7 cellular contexts compared by ENCODE assay signal in the genomic region with DNA sequence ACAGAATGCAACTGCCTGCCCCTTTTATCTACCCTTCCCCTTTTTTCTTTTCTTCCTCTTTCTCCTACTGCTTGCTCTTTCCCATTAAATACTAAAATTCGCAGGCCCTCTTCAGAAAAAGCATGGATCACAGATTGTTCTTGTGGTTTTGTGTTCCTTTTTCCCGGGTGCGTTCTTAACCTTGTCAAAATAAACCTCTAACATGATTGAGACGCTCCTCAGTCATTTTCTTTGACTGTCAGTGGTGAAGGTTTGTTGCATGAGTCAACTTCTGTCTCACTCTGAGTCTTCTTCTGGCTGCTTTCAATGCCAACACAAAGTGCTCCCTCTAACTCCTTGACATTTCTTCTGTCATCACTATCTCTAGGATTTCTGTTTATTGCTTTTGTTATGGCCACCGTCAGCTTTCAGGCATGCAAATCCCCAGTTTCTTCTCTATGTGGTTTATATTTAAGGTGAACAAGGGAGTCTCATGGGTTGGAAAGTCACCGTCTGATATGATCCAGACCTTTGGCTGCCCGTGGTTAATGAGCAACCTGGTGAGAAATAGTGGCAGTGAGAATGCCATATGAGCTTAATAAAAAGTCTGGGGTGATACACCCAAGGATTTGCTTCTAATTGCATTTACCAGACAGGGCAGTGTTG.
DNase-seq lines count a peak whose midpoint lies in the region; ATAC-seq, FAIRE-seq and TF ChIP-seq lines count a peak whose summit lies in the region.
"Not testable (repeated sequence)": the region's sequence is repeated elsewhere in the genome, so short reads cannot be mapped to it uniquely, and the experiment has no call there.

No MANE protein-coding gene starts in this region.

- H3K27ac Mint-ChIP-seq in Calu3 (ENCODE audit: unreplicated experiment) = not testable (repeated sequence)
- H3K27ac Mint-ChIP-seq in progenitor cell of endocrine pancreas = peak overlapping the region; percentile 78

- not testable (repeated sequence) for TF ChIP-seq POLR2A in right lobe of liver (IDR thresholded peaks at IDR 0.05)

- H3K79me2 ChIP-seq in Karpas-422 (ENCODE audit: low read length) = not testable (repeated sequence)

- not testable (repeated sequence) for TF ChIP-seq CTCF in Calu3 (IDR thresholded peaks at IDR 0.05; ENCODE audit: unreplicated experiment); RWPE2 (IDR thresholded peaks at IDR 0.05; ENCODE audit: poor library complexity, severe bottlenecking); bronchial epithelial cell (IDR thresholded peaks at IDR 0.05; ENCODE audit: insufficient read depth, low read length, severe bottlenecking); foreskin keratinocyte (conservative IDR thresholded peaks at IDR 0.05); right lobe of liver (IDR thresholded peaks at IDR 0.05); progenitor cell of endocrine pancreas (IDR thresholded peaks at IDR 0.05; ENCODE audit: unreplicated experiment)

- H3K9me3 ChIP-seq in Karpas-422 (ENCODE audit: low read length); RWPE2 (ENCODE audit: severe bottlenecking); right lobe of liver: not testable (repeated sequence)

- H3K9me2 ChIP-seq in Karpas-422 (replicated peaks; ENCODE audit: insufficient read depth, low read length) = not testable (repeated sequence)

- not testable (repeated sequence) for FAIRE-seq in bronchial epithelial cell (lab: Jason Lieb, UNC)

- H3K36me3 Mint-ChIP-seq in Calu3 (ENCODE audit: insufficient read depth, unreplicated experiment); progenitor cell of endocrine pancreas (ENCODE audit: insufficient read depth): not testable (repeated sequence)

- BruUV-seq in Calu3 (replicated peaks; lab: Mats Ljungman, UMichigan) = not testable (repeated sequence)

- H3K4me2 ChIP-seq in Karpas-422 (ENCODE audit: low read depth, low read length, poor library complexity, severe bottlenecking) = not testable (repeated sequence)

- H3K4me1 Mint-ChIP-seq in Calu3 (ENCODE audit: low read depth, unreplicated experiment) (peaks cover 11% of the 10 kb centered on the region), progenitor cell of endocrine pancreas (ENCODE audit: low read depth) (peaks cover 23% of the 10 kb centered on the region)

- 17% methylated on average over 7 of the region's 7 CpGs for WGBS in right lobe of liver (ENCODE audit: insufficient coverage, low coverage, low lambda C conversion rate, missing lambda C conversion rate)

- H3K4me3 ChIP-seq in Karpas-422 (ENCODE audit: low read length); RWPE2 (ENCODE audit: severe bottlenecking); bronchial epithelial cell (ENCODE audit: low read depth, low read length); right lobe of liver: not testable (repeated sequence)

- CTCF ChIA-PET in Calu3 (lab: Charles Lee) = not testable (repeated sequence)

- not testable (repeated sequence) for H3K27me3 ChIP-seq in Karpas-422 (ENCODE audit: low read length); RWPE2 (ENCODE audit: insufficient read depth, poor library complexity, severe bottlenecking); bronchial epithelial cell (ENCODE audit: control insufficient read depth, insufficient read depth, low read length); foreskin keratinocyte; right lobe of liver

- H2AFZ ChIP-seq in Karpas-422 (ENCODE audit: low read length) = not testable (repeated sequence)

- DNase-seq in Calu3 (peak; percentile 49), Karpas-422 (peak; percentile 11), bronchial epithelial cell (ENCODE audit: low read depth) (peak; percentile 42), foreskin keratinocyte (peak; percentile 74 to 81)
- DNase-seq in RWPE2 (ENCODE audit: low spot score); right lobe of liver; progenitor cell of endocrine pancreas (ENCODE audit: low spot score, unreplicated experiment): not testable (repeated sequence)

- not testable (repeated sequence) for H3K9ac ChIP-seq in Karpas-422 (ENCODE audit: low read length)

- H3K36me3 ChIP-seq in Karpas-422 (ENCODE audit: insufficient read depth, low read length); RWPE2 (ENCODE audit: low read depth); bronchial epithelial cell (ENCODE audit: control insufficient read depth, insufficient read depth, low read length); right lobe of liver: not testable (repeated sequence)

- H3K27me3 Mint-ChIP-seq in Calu3 (ENCODE audit: unreplicated experiment); progenitor cell of endocrine pancreas: not testable (repeated sequence)

- H4K20me1 ChIP-seq in Karpas-422 (ENCODE audit: insufficient read depth, low read depth, low read length) = not testable (repeated sequence)

- H3K4me1 ChIP-seq in Karpas-422 (ENCODE audit: low read length); RWPE2 (ENCODE audit: insufficient read depth, poor library complexity, severe bottlenecking); foreskin keratinocyte; right lobe of liver: not testable (repeated sequence)

- peak; percentile 86 for ATAC-seq in RWPE2 (ENCODE audit: low read depth)
- ATAC-seq in foreskin keratinocyte = peak; percentile 91
- ATAC-seq in right lobe of liver = peak; percentile 84 to 88 (median 86)

- intact Hi-C loops in Calu3 (cut with micrococcal nuclease; ENCODE audit: unreplicated experiment); right lobe of liver (cut with DNase I): not testable (repeated sequence)

- peak overlapping the region; percentile 0 for H3K4me3 Mint-ChIP-seq in Calu3 (ENCODE audit: low read depth, unreplicated experiment)
- H3K4me3 Mint-ChIP-seq in progenitor cell of endocrine pancreas (ENCODE audit: low read depth) = not testable (repeated sequence)

- not testable (repeated sequence) for H3K27ac ChIP-seq in Karpas-422 (ENCODE audit: low read length); foreskin keratinocyte; right lobe of liver
- H3K27ac ChIP-seq in RWPE2 (ENCODE audit: poor library complexity, severe bottlenecking) = peak overlapping the region; percentile 40

- not testable (repeated sequence) for H3K9me3 Mint-ChIP-seq in Calu3 (ENCODE audit: low read depth, unreplicated experiment); progenitor cell of endocrine pancreas (ENCODE audit: low read depth)
